24 cellular contexts compared by ENCODE assay signal in genomic region chr5:67414712-67415111, GRCh38.
DNase-seq lines count a peak whose midpoint lies in the region; ATAC-seq and TF ChIP-seq lines count a peak whose summit lies in the region.
"Had no signal": no experiment of that assay in that cellular context is flagged by ENCODE, and none has a peak within 500 bp of the region (broad histone marks: within the 10 kb centered on the region; RNA-seq: fewer than 3 reads in every experiment).

No MANE protein-coding gene starts in this region.

- no peaks in the 10 kb centered on the region for H3K9me3 Mint-ChIP-seq in activated CD8-positive, alpha-beta memory T cell treated with anti-CD3 and anti-CD28 coated beads, Interleukin-2, amount 10 ng/mL, durations not matched to agents 7 days and 5 days (ENCODE audit: low read depth)
- H3K9me3 Mint-ChIP-seq in stimulated activated naive CD8-positive, alpha-beta T cell treated with anti-CD3 and anti-CD28 coated beads, Interleukin-15, amount 100 ng/mL, for 72 hours = no peaks in the 10 kb centered on the region
- H3K9me3 Mint-ChIP-seq: activated B cell treated with CpG ODN at 0.5 μM for 24 hours; activated CD4-positive, alpha-beta memory T cell treated with anti-CD3 and anti-CD28 coated beads for 36 hours; CD8-positive, alpha-beta memory T cell had no signal

- no peak for TF ChIP-seq CTCF in AG10803 (conservative IDR thresholded peaks at IDR 0.05; ENCODE audit: low read length)
- no peak for TF ChIP-seq CTCF in GM10248 (IDR thresholded peaks at IDR 0.05; ENCODE audit: control extremely low read depth, extremely low read depth, low read depth, missing control alignments)

- no peak overlapping the region for H3K27ac Mint-ChIP-seq in activated CD8-positive, alpha-beta memory T cell treated with anti-CD3 and anti-CD28 coated beads, Interleukin-2, amount 10 ng/mL, durations not matched to agents 7 days and 5 days
- no peak overlapping the region for H3K27ac Mint-ChIP-seq in stimulated activated naive CD8-positive, alpha-beta T cell treated with anti-CD3 and anti-CD28 coated beads, Interleukin-15, amount 100 ng/mL, for 72 hours
- H3K27ac Mint-ChIP-seq: activated B cell treated with CpG ODN at 0.5 μM for 24 hours; activated CD4-positive, alpha-beta memory T cell treated with anti-CD3 and anti-CD28 coated beads for 36 hours; CD8-positive, alpha-beta memory T cell; IgD-negative memory B cell had no signal

- POLR2A ChIA-PET in GM10248 (lab: Yijun Ruan, JAX) = no interaction called here

- H3K36me3 Mint-ChIP-seq in activated CD8-positive, alpha-beta memory T cell treated with anti-CD3 and anti-CD28 coated beads, Interleukin-2, amount 10 ng/mL, durations not matched to agents 7 days and 5 days = peaks cover 1% of the 10 kb centered on the region
- H3K36me3 Mint-ChIP-seq: activated CD4-positive, alpha-beta memory T cell treated with anti-CD3 and anti-CD28 coated beads for 36 hours; CD8-positive, alpha-beta memory T cell; IgD-negative memory B cell; neural progenitor cell had no signal

- CTCF ChIA-PET in GM10248 (lab: Yijun Ruan, JAX) = interaction anchor here (1.3 to 1.5 kb wide), 2 partner anchors 22 to 35 kb away, joined by 3 to 5 read pairs; no protein-coding TSS in a partner anchor
- CTCF ChIA-PET in activated CD8-positive, alpha-beta memory T cell treated with anti-CD3 and anti-CD28 coated beads, Interleukin-2, amount 10 ng/mL, durations not matched to agents 7 days and 5 days (lab: Charles Lee) = no interaction called here

- no peaks in the 10 kb centered on the region for H3K4me1 Mint-ChIP-seq in activated CD8-positive, alpha-beta memory T cell treated with anti-CD3 and anti-CD28 coated beads, Interleukin-2, amount 10 ng/mL, durations not matched to agents 7 days and 5 days
- peaks cover 16% of the 10 kb centered on the region for H3K4me1 Mint-ChIP-seq in stimulated activated naive CD8-positive, alpha-beta T cell treated with anti-CD3 and anti-CD28 coated beads, Interleukin-15, amount 100 ng/mL, for 72 hours
- H3K4me1 Mint-ChIP-seq: activated B cell treated with CpG ODN at 0.5 μM for 24 hours had no signal

- DNase-seq in AG10803 (ENCODE audit: low read depth) = peak; percentile 79
- peak; percentile 58 for DNase-seq in NCI-H226
- peak; percentile 17 for DNase-seq in dermis blood vessel endothelial cell
- peak; percentile 25 for DNase-seq in iris pigment epithelial cell (ENCODE audit: low read depth)
- DNase-seq in GM10248 (ENCODE audit: extremely low spot score) = no peak
- no peak for DNase-seq in activated CD8-positive, alpha-beta memory T cell treated with anti-CD3 and anti-CD28 coated beads, Interleukin-2, amount 10 ng/mL, durations not matched to agents 7 days and 5 days
- no peak for DNase-seq in stimulated activated naive CD8-positive, alpha-beta T cell treated with anti-CD3 and anti-CD28 coated beads, Interleukin-15, amount 100 ng/mL, for 72 hours
- DNase-seq: activated B cell treated with CpG ODN at 0.5 μM for 24 hours; activated CD4-positive, alpha-beta memory T cell treated with anti-CD3 and anti-CD28 coated beads for 36 hours; activated naive CD4-positive, alpha-beta T cell; anterior cingulate cortex; CD8-positive, alpha-beta memory T cell; left lung; MG63; NCI-H1694 treated with DMSO at 0.1 percent for 48 hours; NCI-H345; spleen had no signal

- ATAC-seq in GM21786 (IDR thresholded peaks at IDR 0.05; ENCODE audit: unreplicated experiment) = no peak
- ATAC-seq in activated CD8-positive, alpha-beta memory T cell treated with anti-CD3 and anti-CD28 coated beads, Interleukin-2, amount 10 ng/mL, durations not matched to agents 7 days and 5 days = no peak
- ATAC-seq in stimulated activated naive CD8-positive, alpha-beta T cell treated with anti-CD3 and anti-CD28 coated beads, Interleukin-15, amount 100 ng/mL, for 72 hours = no peak
- ATAC-seq: left lung had no signal

- no peak overlapping the region for H3K4me3 Mint-ChIP-seq in activated CD8-positive, alpha-beta memory T cell treated with anti-CD3 and anti-CD28 coated beads, Interleukin-2, amount 10 ng/mL, durations not matched to agents 7 days and 5 days
- no peak overlapping the region for H3K4me3 Mint-ChIP-seq in stimulated activated naive CD8-positive, alpha-beta T cell treated with anti-CD3 and anti-CD28 coated beads, Interleukin-15, amount 100 ng/mL, for 72 hours
- H3K4me3 Mint-ChIP-seq: activated B cell treated with CpG ODN at 0.5 μM for 24 hours; activated CD4-positive, alpha-beta memory T cell treated with anti-CD3 and anti-CD28 coated beads for 36 hours; CD8-positive, alpha-beta memory T cell; IgD-negative memory B cell; neural progenitor cell had no signal

- no peaks in the 10 kb centered on the region for H3K27me3 Mint-ChIP-seq in activated CD8-positive, alpha-beta memory T cell treated with anti-CD3 and anti-CD28 coated beads, Interleukin-2, amount 10 ng/mL, durations not matched to agents 7 days and 5 days
- no peaks in the 10 kb centered on the region for H3K27me3 Mint-ChIP-seq in stimulated activated naive CD8-positive, alpha-beta T cell treated with anti-CD3 and anti-CD28 coated beads, Interleukin-15, amount 100 ng/mL, for 72 hours
- H3K27me3 Mint-ChIP-seq: activated B cell treated with CpG ODN at 0.5 μM for 24 hours; activated CD4-positive, alpha-beta memory T cell treated with anti-CD3 and anti-CD28 coated beads for 36 hours; IgD-negative memory B cell had no signal

- no peak overlapping the region for H3K4me3 ChIP-seq in AG10803 (ENCODE audit: low read length)
- H3K4me3 ChIP-seq: coronary artery, left lung, MG63, neural progenitor cell, prostate gland, spleen, suprapubic skin, vagina had no signal

Comparison
In these comparisons a context has a peak if more than half of its experiments do, and no peak if none do; other contexts are left out.
1. DNase-seq: peak in AG10803 (single experiment), NCI-H226 (single experiment), dermis blood vessel endothelial cell (single experiment) and iris pigment epithelial cell (single experiment); none in GM10248 (single experiment), activated CD8-positive, alpha-beta memory T cell treated with anti-CD3 and anti-CD28 coated beads, Interleukin-2, amount 10 ng/mL, durations not matched to agents 7 days and 5 days (single experiment) and stimulated activated naive CD8-positive, alpha-beta T cell treated with anti-CD3 and anti-CD28 coated beads, Interleukin-15, amount 100 ng/mL, for 72 hours (0 of 2).